18 cellular contexts compared by ENCODE assay signal in the genomic region with DNA sequence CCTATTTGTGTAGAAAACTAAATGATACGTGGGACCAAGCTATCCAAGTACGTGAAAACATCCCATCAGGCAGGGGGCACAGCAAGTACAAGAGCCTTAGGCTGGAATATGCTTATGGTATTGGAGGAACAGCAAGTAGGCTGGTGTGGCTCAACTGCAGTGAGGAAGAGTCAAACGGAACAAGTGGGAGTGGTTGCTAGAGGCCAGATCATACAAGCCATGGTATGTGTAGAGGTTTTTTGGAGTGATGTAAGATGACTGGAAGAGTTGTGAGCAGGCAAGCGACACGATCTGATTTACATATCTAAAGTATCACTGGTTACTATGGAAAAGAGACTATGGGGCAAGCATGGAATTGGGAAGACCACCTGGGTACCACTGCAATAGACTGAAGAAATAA. TPM values are rescaled to one million over a fixed set of nuclear protein-coding genes. Genes with fewer than 3 reads are reported as not detected.
A peak's percentile ranks its signal among the peaks of the same experiment; 100 is the strongest.
DNase-seq lines count a peak whose midpoint lies in the region; ATAC-seq and TF ChIP-seq lines count a peak whose summit lies in the region.
"Had no signal": no experiment of that assay in that cellular context is flagged by ENCODE, and none has a peak within 500 bp of the region (broad histone marks: within the 10 kb centered on the region; RNA-seq: fewer than 3 reads in every experiment).

No MANE protein-coding gene starts in this region.

- H3K9me3 ChIP-seq in CD4-positive, CD25-positive, alpha-beta regulatory T cell (ENCODE audit: control insufficient read depth in 2 of 2, low read length in 2 of 2) = no peaks in the 10 kb centered on the region
- H3K9me3 ChIP-seq in T-helper 17 cell (ENCODE audit: control insufficient read depth, low read length, poor library complexity, severe bottlenecking) = no peaks in the 10 kb centered on the region
- no peaks in the 10 kb centered on the region for H3K9me3 ChIP-seq in esophagus muscularis mucosa
- H3K9me3 ChIP-seq: Peyer's patch had no signal

- peaks cover 3% of the 10 kb centered on the region for H3K4me1 ChIP-seq in CD4-positive, CD25-positive, alpha-beta regulatory T cell (ENCODE audit: control insufficient read depth, insufficient read depth, low read length, poor library complexity, severe bottlenecking)
- peaks cover 13 to 18% (median 15%) of the 10 kb centered on the region in 4 donors for H3K4me1 ChIP-seq in esophagus muscularis mucosa
- H3K4me1 ChIP-seq: Peyer's patch had no signal

- no peak for TF ChIP-seq POLR2A in esophagus muscularis mucosa (IDR thresholded peaks at IDR 0.05; ENCODE audit: low read depth)

- DNase-seq in activated CD8-positive, alpha-beta memory T cell treated with anti-CD3 and anti-CD28 coated beads, Interleukin-2, amount 50 U/mL, for 48 hours = peak; percentile 29
- no peak for DNase-seq in activated CD8-positive, alpha-beta memory T cell treated with anti-CD3 and anti-CD28 coated beads, Interleukin-2, amount 10 ng/mL, durations not matched to agents 7 days and 5 days
- DNase-seq in CD4-positive, CD25-positive, alpha-beta regulatory T cell = no peak
- DNase-seq in T-helper 17 cell (no peak), esophagus muscularis mucosa (ENCODE audit: extremely low spot score) (peak; percentile 24), NCI-H345 (lab: John Stamatoyannopoulos, UW) (no peak), medulla oblongata (ENCODE audit: extremely low spot score) (no peak)
- DNase-seq in activated T-helper 2 cell treated with anti-CD3 and anti-CD28 coated beads, Interferon-gamma antibody, Interleukin-2, Interleukin-4, amounts not matched to agents 10 μg/mL and 5 μg/mL and 100 μg/mL, durations not matched to agents 14 hours and 24 hours and 36 hours (ENCODE audit: low spot score) = no peak
- DNase-seq: GF-D8, GOT3, NCI-H1092 treated with DMSO at 0.1 percent for 48 hours, NCI-H1694 treated with DMSO at 0.1 percent for 48 hours, NCI-H446 treated with DMSO at 0.1 percent for 48 hours, NCI-H748 treated with DMSO at 0.1 percent for 48 hours, Peyer's patch, SHP77 had no signal

- H3K4me3 ChIP-seq in CD4-positive, CD25-positive, alpha-beta regulatory T cell (ENCODE audit: low read depth, low read length) = no peak overlapping the region
- no peak overlapping the region for H3K4me3 ChIP-seq in esophagus muscularis mucosa
- H3K4me3 ChIP-seq: K562, Peyer's patch had no signal

- no peak overlapping the region for H3K4me3 Mint-ChIP-seq in activated CD8-positive, alpha-beta memory T cell treated with anti-CD3 and anti-CD28 coated beads, Interleukin-2, amount 10 ng/mL, durations not matched to agents 7 days and 5 days
- H3K4me3 Mint-ChIP-seq in CD4-positive, CD25-positive, alpha-beta regulatory T cell = no peak overlapping the region
- no peak overlapping the region for H3K4me3 Mint-ChIP-seq in T-helper 17 cell
- H3K4me3 Mint-ChIP-seq in activated T-helper 2 cell treated with anti-CD3 and anti-CD28 coated beads, Interferon-gamma antibody, Interleukin-2, Interleukin-4, amounts not matched to agents 10 μg/mL and 5 μg/mL and 100 μg/mL, durations not matched to agents 14 hours and 24 hours and 36 hours (ENCODE audit: low read depth) = no peak overlapping the region

- no peak for ATAC-seq in activated CD8-positive, alpha-beta memory T cell treated with anti-CD3 and anti-CD28 coated beads, Interleukin-2, amount 10 ng/mL, durations not matched to agents 7 days and 5 days
- ATAC-seq in CD4-positive, CD25-positive, alpha-beta regulatory T cell (ENCODE audit: low read depth in 2 of 2) = no peak
- ATAC-seq in T-helper 17 cell = no peak
- ATAC-seq: K562 had no signal

- 94% methylated on average over 5 of the region's 5 CpGs for WGBS in esophagus muscularis mucosa

- TF ChIP-seq CTCF in esophagus muscularis mucosa (IDR thresholded peaks at IDR 0.05) = no peak

- no peaks in the 10 kb centered on the region for H3K27me3 ChIP-seq in CD4-positive, CD25-positive, alpha-beta regulatory T cell (ENCODE audit: control insufficient read depth, insufficient read depth, low read length)
- H3K27me3 ChIP-seq in esophagus muscularis mucosa = no peaks in the 10 kb centered on the region
- H3K27me3 ChIP-seq: Peyer's patch had no signal

- H3K36me3 ChIP-seq in CD4-positive, CD25-positive, alpha-beta regulatory T cell (ENCODE audit: control insufficient read depth, insufficient read depth, low read length) = peaks cover 45% of the 10 kb centered on the region
- H3K36me3 ChIP-seq in esophagus muscularis mucosa = peaks cover 0 to 51% (median 12%) of the 10 kb centered on the region in 4 donors

- peaks cover 26% of the 10 kb centered on the region for H3K36me3 Mint-ChIP-seq in activated CD8-positive, alpha-beta memory T cell treated with anti-CD3 and anti-CD28 coated beads, Interleukin-2, amount 10 ng/mL, durations not matched to agents 7 days and 5 days
- peaks cover 26% of the 10 kb centered on the region for H3K36me3 Mint-ChIP-seq in CD4-positive, CD25-positive, alpha-beta regulatory T cell
- H3K36me3 Mint-ChIP-seq in T-helper 17 cell (ENCODE audit: low read depth) = peaks cover 10% of the 10 kb centered on the region
- H3K36me3 Mint-ChIP-seq in activated T-helper 2 cell treated with anti-CD3 and anti-CD28 coated beads, Interferon-gamma antibody, Interleukin-2, Interleukin-4, amounts not matched to agents 10 μg/mL and 5 μg/mL and 100 μg/mL, durations not matched to agents 14 hours and 24 hours and 36 hours (ENCODE audit: low read depth) = peaks cover 48% of the 10 kb centered on the region

- no peak overlapping the region for H3K27ac ChIP-seq in CD4-positive, CD25-positive, alpha-beta regulatory T cell (ENCODE audit: insufficient read depth, low read length, poor library complexity, severe bottlenecking)
- H3K27ac ChIP-seq in esophagus muscularis mucosa (replicated peaks in 1 of 4) = no peak overlapping the region
- H3K27ac ChIP-seq: C4-2B, Peyer's patch had no signal

- CTCF ChIA-PET in activated CD8-positive, alpha-beta memory T cell treated with anti-CD3 and anti-CD28 coated beads, Interleukin-2, amount 10 ng/mL, durations not matched to agents 7 days and 5 days (lab: Charles Lee) = interaction anchor here (1.3 kb wide), 1 partner anchor 54 kb away, joined by 4 read pairs; no protein-coding TSS in a partner anchor

- H3K27ac Mint-ChIP-seq in activated CD8-positive, alpha-beta memory T cell treated with anti-CD3 and anti-CD28 coated beads, Interleukin-2, amount 10 ng/mL, durations not matched to agents 7 days and 5 days = no peak overlapping the region
- peak overlapping the region in 2 of 3 donors; percentile 16 to 56 for H3K27ac Mint-ChIP-seq in CD4-positive, CD25-positive, alpha-beta regulatory T cell
- H3K27ac Mint-ChIP-seq in T-helper 17 cell = peak overlapping the region; percentile 72
- no peak overlapping the region for H3K27ac Mint-ChIP-seq in activated T-helper 2 cell treated with anti-CD3 and anti-CD28 coated beads, Interferon-gamma antibody, Interleukin-2, Interleukin-4, amounts not matched to agents 10 μg/mL and 5 μg/mL and 100 μg/mL, durations not matched to agents 14 hours and 24 hours and 36 hours

- no peak for TF ChIP-seq EP300 in esophagus muscularis mucosa (IDR thresholded peaks at IDR 0.05)

- no peaks in the 10 kb centered on the region for H3K27me3 Mint-ChIP-seq in activated CD8-positive, alpha-beta memory T cell treated with anti-CD3 and anti-CD28 coated beads, Interleukin-2, amount 10 ng/mL, durations not matched to agents 7 days and 5 days
- no peaks in the 10 kb centered on the region for H3K27me3 Mint-ChIP-seq in CD4-positive, CD25-positive, alpha-beta regulatory T cell
- H3K27me3 Mint-ChIP-seq in T-helper 17 cell = no peaks in the 10 kb centered on the region
- no peaks in the 10 kb centered on the region for H3K27me3 Mint-ChIP-seq in activated T-helper 2 cell treated with anti-CD3 and anti-CD28 coated beads, Interferon-gamma antibody, Interleukin-2, Interleukin-4, amounts not matched to agents 10 μg/mL and 5 μg/mL and 100 μg/mL, durations not matched to agents 14 hours and 24 hours and 36 hours (ENCODE audit: low read depth)

- no peaks in the 10 kb centered on the region for H3K9me3 Mint-ChIP-seq in activated CD8-positive, alpha-beta memory T cell treated with anti-CD3 and anti-CD28 coated beads, Interleukin-2, amount 10 ng/mL, durations not matched to agents 7 days and 5 days (ENCODE audit: low read depth)
- H3K9me3 Mint-ChIP-seq in CD4-positive, CD25-positive, alpha-beta regulatory T cell = no peaks in the 10 kb centered on the region
- H3K9me3 Mint-ChIP-seq in activated T-helper 2 cell treated with anti-CD3 and anti-CD28 coated beads, Interferon-gamma antibody, Interleukin-2, Interleukin-4, amounts not matched to agents 10 μg/mL and 5 μg/mL and 100 μg/mL, durations not matched to agents 14 hours and 24 hours and 36 hours = no peaks in the 10 kb centered on the region

- peaks cover 21% of the 10 kb centered on the region for H3K4me1 Mint-ChIP-seq in activated CD8-positive, alpha-beta memory T cell treated with anti-CD3 and anti-CD28 coated beads, Interleukin-2, amount 10 ng/mL, durations not matched to agents 7 days and 5 days
- H3K4me1 Mint-ChIP-seq in CD4-positive, CD25-positive, alpha-beta regulatory T cell = peaks cover 13 to 34% (median 20%) of the 10 kb centered on the region in 4 donors
- H3K4me1 Mint-ChIP-seq in T-helper 17 cell = peaks cover 13% of the 10 kb centered on the region
- H3K4me1 Mint-ChIP-seq in activated T-helper 2 cell treated with anti-CD3 and anti-CD28 coated beads, Interferon-gamma antibody, Interleukin-2, Interleukin-4, amounts not matched to agents 10 μg/mL and 5 μg/mL and 100 μg/mL, durations not matched to agents 14 hours and 24 hours and 36 hours (ENCODE audit: low read depth) = peaks cover 30% of the 10 kb centered on the region

- intact Hi-C loops in esophagus muscularis mucosa (cut with DNase I) = no loop called here
- intact Hi-C loops in activated T-helper 2 cell treated with anti-CD3 and anti-CD28 coated beads, Interferon-gamma antibody, Interleukin-2, Interleukin-4, amounts not matched to agents 10 μg/mL and 5 μg/mL and 100 μg/mL, durations not matched to agents 14 hours and 24 hours and 36 hours (cut with micrococcal nuclease) = no loop called here

RNA-seq across cellular contexts. Expression of a gene that starts 27.8 kb away (rescaled TPM):
- 10 to 100 TPM; 70.9 to 79.7 TPM for total RNA-seq in activated CD8-positive, alpha-beta memory T cell treated with anti-CD3 and anti-CD28 coated beads, Interleukin-2, amount 10 ng/mL, durations not matched to agents 7 days and 5 days
- total RNA-seq in CD4-positive, CD25-positive, alpha-beta regulatory T cell = 106 TPM
- 1 to 10 TPM; 3.5 to 4.7 (median 4.6) TPM for polyA plus RNA-seq in CD4-positive, CD25-positive, alpha-beta regulatory T cell
- 100 to 1,000 TPM in 1 of 2 donors, 10 to 100 TPM in 1; 92.8 to 100 TPM for total RNA-seq in T-helper 17 cell
- 10 to 100 TPM; 18.7 to 23.2 (median 20.5) TPM for total RNA-seq in esophagus muscularis mucosa
- total RNA-seq in activated T-helper 2 cell treated with anti-CD3 and anti-CD28 coated beads, Interferon-gamma antibody, Interleukin-2, Interleukin-4, amounts not matched to agents 10 μg/mL and 5 μg/mL and 100 μg/mL, durations not matched to agents 14 hours and 24 hours and 36 hours = 68.8 and 80.3 TPM in 2 replicates

Comparison
In these comparisons a context has a peak if more than half of its experiments do, and no peak if none do; other contexts are left out.
1. DNase-seq: peak in activated CD8-positive, alpha-beta memory T cell treated with anti-CD3 and anti-CD28 coated beads, Interleukin-2, amount 50 U/mL, for 48 hours (single experiment) and esophagus muscularis mucosa (single experiment); none in activated CD8-positive, alpha-beta memory T cell treated with anti-CD3 and anti-CD28 coated beads, Interleukin-2, amount 10 ng/mL, durations not matched to agents 7 days and 5 days (single experiment), CD4-positive, CD25-positive, alpha-beta regulatory T cell (0 of 3), T-helper 17 cell (0 of 3), NCI-H345 (single experiment), activated T-helper 2 cell treated with anti-CD3 and anti-CD28 coated beads, Interferon-gamma antibody, Interleukin-2, Interleukin-4, amounts not matched to agents 10 μg/mL and 5 μg/mL and 100 μg/mL, durations not matched to agents 14 hours and 24 hours and 36 hours (single experiment) and medulla oblongata (single experiment).
2. H3K27ac Mint-ChIP-seq: peak in CD4-positive, CD25-positive, alpha-beta regulatory T cell (2 of 3) and T-helper 17 cell (single experiment); none in activated CD8-positive, alpha-beta memory T cell treated with anti-CD3 and anti-CD28 coated beads, Interleukin-2, amount 10 ng/mL, durations not matched to agents 7 days and 5 days (single experiment) and activated T-helper 2 cell treated with anti-CD3 and anti-CD28 coated beads, Interferon-gamma antibody, Interleukin-2, Interleukin-4, amounts not matched to agents 10 μg/mL and 5 μg/mL and 100 μg/mL, durations not matched to agents 14 hours and 24 hours and 36 hours (single experiment).